ENCODE assay signal across 9 cellular contexts in genomic region chr5:154157483-154158378, GRCh38. TPM values are rescaled to one million over a fixed set of nuclear protein-coding genes. Genes with fewer than 3 reads are reported as not detected.
A peak's percentile ranks its signal among the peaks of the same experiment; 100 is the strongest.
DNase-seq lines count a peak whose midpoint lies in the region; ATAC-seq and TF ChIP-seq lines count a peak whose summit lies in the region.
"Had no signal": no experiment of that assay in that cellular context is flagged by ENCODE, and none has a peak within 500 bp of the region (broad histone marks: within the 10 kb centered on the region; RNA-seq: fewer than 3 reads in every experiment).

No MANE protein-coding gene starts in this region.

- intact Hi-C loops in OCI-LY7 (cut with micrococcal nuclease; ENCODE audit: unreplicated experiment) (no loop called here), psoas muscle (cut with DNase I) (no loop called here), esophagus squamous epithelium (cut with DNase I) (no loop called here)

- H3K27me3 Mint-ChIP-seq in activated T-cell treated with anti-CD3 and anti-CD28 coated beads, Interleukin-2, amount 50 U/mL, for 4 hours (ENCODE audit: low read depth): peaks cover 17% of the 10 kb centered on the region

- H2AFZ ChIP-seq in OCI-LY7 (ENCODE audit: low read length): no peak overlapping the region

- BruUV-seq in OCI-LY7 (replicated peaks; lab: Mats Ljungman, UMichigan): no TSS peak

- H3K27me3 ChIP-seq in psoas muscle (ENCODE audit: insufficient read depth in 3 of 3, low read length in 2 of 3): no peaks in the 10 kb centered on the region
- no peaks in the 10 kb centered on the region for H3K27me3 ChIP-seq in SJCRH30
- H3K27me3 ChIP-seq in esophagus squamous epithelium: peaks cover 0 to 3% (median 0%) of the 10 kb centered on the region in 4 donors

- no peaks in the 10 kb centered on the region for H3K4me1 Mint-ChIP-seq in activated T-cell treated with anti-CD3 and anti-CD28 coated beads, Interleukin-2, amount 50 U/mL, for 4 hours (ENCODE audit: low read depth)
- H3K4me1 Mint-ChIP-seq: CD4-positive, CD25-positive, alpha-beta regulatory T cell had no signal

- POLR2A ChIA-PET in OCI-LY7 (lab: Charles Lee): no interaction called here

- no peaks in the 10 kb centered on the region for H4K20me1 ChIP-seq in OCI-LY7 (ENCODE audit: insufficient read depth, low read length)

- H3K79me2 ChIP-seq in OCI-LY7 (ENCODE audit: insufficient read depth, low read depth, low read length): no peaks in the 10 kb centered on the region

- TF ChIP-seq CTCF in OCI-LY7 (conservative IDR thresholded peaks at IDR 0.05; ENCODE audit: low read length) (peak; percentile 75), epithelial cell of proximal tubule (conservative IDR thresholded peaks at IDR 0.05; ENCODE audit: low read depth, low read length) (peak; percentile 55), psoas muscle (IDR thresholded peaks at IDR 0.05) (peak; percentile 15), esophagus squamous epithelium (IDR thresholded peaks at IDR 0.05) (no peak)

- ATAC-seq in activated T-cell treated with anti-CD3 and anti-CD28 coated beads, Interleukin-2, amount 50 U/mL, for 4 hours: no peak
- ATAC-seq in psoas muscle: no peak
- ATAC-seq in GM21390 (IDR thresholded peaks at IDR 0.05; ENCODE audit: unreplicated experiment): no peak

- 56 to 59% (median 59%) methylated on average over 6 of the region's 6 CpGs for WGBS in psoas muscle, 3 donors
- WGBS in esophagus squamous epithelium, 2 donors: 35 to 47% methylated on average over 5 to 6 of the region's 6 CpGs

- H3K27ac ChIP-seq in OCI-LY7 (ENCODE audit: low read depth, low read length, poor library complexity, severe bottlenecking) (no peak overlapping the region), psoas muscle (no peak overlapping the region), SJCRH30 (no peak overlapping the region), esophagus squamous epithelium (no peak overlapping the region)

- TF ChIP-seq POLR2A in esophagus squamous epithelium (IDR thresholded peaks at IDR 0.05): no peak

- H3K4me3 Mint-ChIP-seq in activated T-cell treated with anti-CD3 and anti-CD28 coated beads, Interleukin-2, amount 50 U/mL, for 4 hours: no peak overlapping the region
- H3K4me3 Mint-ChIP-seq: CD4-positive, CD25-positive, alpha-beta regulatory T cell had no signal

- H3K36me3 ChIP-seq in OCI-LY7 (ENCODE audit: insufficient read depth, low read length) (no peaks in the 10 kb centered on the region), psoas muscle (ENCODE audit: insufficient read depth in 1 of 2, low read depth in 1 of 2) (no peaks in the 10 kb centered on the region), SJCRH30 (no peaks in the 10 kb centered on the region), esophagus squamous epithelium (no peaks in the 10 kb centered on the region)

- H3K9me3 Mint-ChIP-seq in activated T-cell treated with anti-CD3 and anti-CD28 coated beads, Interleukin-2, amount 50 U/mL, for 4 hours: no peaks in the 10 kb centered on the region

- DNase-seq in activated T-cell treated with anti-CD3 and anti-CD28 coated beads, Interleukin-2, amount 50 U/mL, for 48 hours: peak; percentile 21 to 25
- DNase-seq in activated T-cell treated with anti-CD3 and anti-CD28 coated beads, Interleukin-2, amount 50 U/mL, for 4 hours: no peak
- no peak for DNase-seq in OCI-LY7 (ENCODE audit: low spot score)
- DNase-seq in epithelial cell of proximal tubule (ENCODE audit: low read depth): no peak
- no peak for DNase-seq in psoas muscle
- no peak for DNase-seq in SJCRH30
- DNase-seq in esophagus squamous epithelium (lab: John Stamatoyannopoulos, UW): no peak

- H3K4me2 ChIP-seq in OCI-LY7 (ENCODE audit: low read length): no peak overlapping the region

- no peaks in the 10 kb centered on the region for H3K36me3 Mint-ChIP-seq in activated T-cell treated with anti-CD3 and anti-CD28 coated beads, Interleukin-2, amount 50 U/mL, for 4 hours (ENCODE audit: insufficient read depth)
- H3K36me3 Mint-ChIP-seq: CD4-positive, CD25-positive, alpha-beta regulatory T cell had no signal

- H3K9me2 ChIP-seq in OCI-LY7 (ENCODE audit: insufficient read depth, low read length): no peaks in the 10 kb centered on the region

- H3K9me3 ChIP-seq in OCI-LY7 (ENCODE audit: low read length) (no peaks in the 10 kb centered on the region), psoas muscle (no peaks in the 10 kb centered on the region), SJCRH30 (replicated peaks) (no peaks in the 10 kb centered on the region), esophagus squamous epithelium (no peaks in the 10 kb centered on the region)

- CTCF ChIA-PET in OCI-LY7 (lab: Charles Lee; ENCODE audit: unreplicated experiment): no interaction called here

- H3K4me3 ChIP-seq in OCI-LY7 (ENCODE audit: low read depth, low read length, poor library complexity, severe bottlenecking) (no peak overlapping the region), epithelial cell of proximal tubule (ENCODE audit: low read depth, low read length) (no peak overlapping the region), psoas muscle (no peak overlapping the region), SJCRH30 (no peak overlapping the region), esophagus squamous epithelium (no peak overlapping the region)

- H3K4me1 ChIP-seq in OCI-LY7 (ENCODE audit: insufficient read depth, low read length, poor library complexity, severe bottlenecking): no peaks in the 10 kb centered on the region
- H3K4me1 ChIP-seq in psoas muscle: no peaks in the 10 kb centered on the region
- no peaks in the 10 kb centered on the region for H3K4me1 ChIP-seq in SJCRH30
- no peaks in the 10 kb centered on the region for H3K4me1 ChIP-seq in esophagus squamous epithelium

RNA-seq across cellular contexts. Expression of gene GALNT10, which starts 32.8 kb away (rescaled TPM):
- total RNA-seq in activated T-cell treated with anti-CD3 and anti-CD28 coated beads, Interleukin-2, amount 50 U/mL, for 4 hours: 10 to 100 TPM; 26.8 to 34.8 (median 34.6) TPM
- total RNA-seq in OCI-LY7 (2014; rRNA removed; shearing (Covaris generic)): 6.6 and 7.3 TPM in 2 replicates
- total RNA-seq in OCI-LY7 (2022) (16.3 and 20.6 TPM in 2 replicates), epithelial cell of proximal tubule (23.5 and 45.1 TPM in 2 replicates), psoas muscle (1 to 10 TPM; 5.2 to 9.9 (median 7.8) TPM), esophagus squamous epithelium (10 to 100 TPM in 1 of 4 donors, 1 to 10 TPM in 3; 3.6 to 47.2 (median 9.0) TPM)
- polyA plus RNA-seq in psoas muscle: 1 to 10 TPM; 4.2 to 8.3 (median 6.8) TPM
- total RNA-seq in SJCRH30 (2014; rRNA removed; shearing (Covaris generic)): 18.1 and 18.6 TPM in 2 replicates

Comparison
In these comparisons a context has a peak if more than half of its experiments do, and no peak if none do; other contexts are left out.
1. DNase-seq: peak in activated T-cell treated with anti-CD3 and anti-CD28 coated beads, Interleukin-2, amount 50 U/mL, for 48 hours (2 of 2); none in activated T-cell treated with anti-CD3 and anti-CD28 coated beads, Interleukin-2, amount 50 U/mL, for 4 hours (single experiment), OCI-LY7 (single experiment), epithelial cell of proximal tubule (single experiment), psoas muscle (0 of 2), SJCRH30 (0 of 2) and esophagus squamous epithelium (single experiment).
2. CTCF ChIP-seq: peak in OCI-LY7 (single experiment), epithelial cell of proximal tubule (single experiment) and psoas muscle (single experiment); none in esophagus squamous epithelium (0 of 6).